8 cellular contexts compared by ENCODE assay signal in genomic region chr6:33112148-33112547, GRCh38. TPM values are rescaled to one million over a fixed set of nuclear protein-coding genes. Genes with fewer than 3 reads are reported as not detected.
DNase-seq lines count a peak whose midpoint lies in the region; ATAC-seq, FAIRE-seq and TF ChIP-seq lines count a peak whose summit lies in the region.

No MANE protein-coding gene starts in this region.

- intact Hi-C loops in mucosa of descending colon (cut with DNase I, micrococcal nuclease): loop anchor here in 1 of 2 donors (10.0 kb wide), 1 partner anchor 133 kb away; no protein-coding TSS in a partner anchor

- no peak for TF ChIP-seq CTCF in AG04449 (IDR thresholded peaks at IDR 0.05; ENCODE audit: insufficient read depth, low read length, missing control alignments)
- no peak for TF ChIP-seq CTCF in choroid plexus epithelial cell (conservative IDR thresholded peaks at IDR 0.05; ENCODE audit: low read depth, low read length)
- TF ChIP-seq CTCF in mucosa of descending colon (IDR thresholded peaks at IDR 0.05): no peak

- peak; percentile 96 for FAIRE-seq in GM12892 (lab: Jason Lieb, UNC)

- TF ChIP-seq POLR2A in GM12892 (IDR thresholded peaks at IDR 0.05; ENCODE audit: low read depth, low read length): no peak

- H3K36me3 ChIP-seq in mucosa of descending colon (ENCODE audit: low read depth): no peaks in the 10 kb centered on the region

- H3K4me3 ChIP-seq in AG04449 (ENCODE audit: low read depth, low read length): no peak overlapping the region
- no peak overlapping the region for H3K4me3 ChIP-seq in choroid plexus epithelial cell (ENCODE audit: low read depth, low read length)
- H3K4me3 ChIP-seq in mucosa of descending colon: no peak overlapping the region

- DNase-seq in AG04449 (ENCODE audit: low read depth, low spot score): peak; percentile 9
- DNase-seq in GM12892 (ENCODE audit: insufficient read length): peak; percentile 44
- DNase-seq in NCI-H2227 (lab: John Stamatoyannopoulos, UW; ENCODE audit: unreplicated experiment): peak; percentile 40
- peak; percentile 75 for DNase-seq in choroid plexus epithelial cell (ENCODE audit: low read depth)
- DNase-seq in mucosa of descending colon: peak in 1 of 3 donors; percentile 59
- no peak for DNase-seq in stimulated activated CD4-positive, alpha-beta T cell treated with anti-CD3 and anti-CD28 coated beads, Interleukin-2, amount 100 ng/mL, for 48 hours

- no peaks in the 10 kb centered on the region for H3K9me3 ChIP-seq in mucosa of descending colon

- H3K4me1 ChIP-seq in mucosa of descending colon (ENCODE audit: low read depth): no peaks in the 10 kb centered on the region

- ATAC-seq in HG02763 (IDR thresholded peaks at IDR 0.05; ENCODE audit: unreplicated experiment): peak; percentile 67
- peak; percentile 89 for ATAC-seq in mucosa of descending colon
- no peak for ATAC-seq in HG02588 (IDR thresholded peaks at IDR 0.05; ENCODE audit: unreplicated experiment)

- POLR2A ChIA-PET in AG04449 (lab: Yijun Ruan, JAX): no interaction called here

- CTCF ChIA-PET in AG04449 (lab: Yijun Ruan, JAX): interaction anchor here (0.7 to 1.5 kb wide), 4 partner anchors 9 to 136 kb away, joined by 3 to 7 read pairs (median 6); no protein-coding TSS in a partner anchor

RNA-seq across cellular contexts. Expression of gene HLA-DPB1, which starts 36.4 kb away (rescaled TPM):
- 455 TPM for polyA plus RNA-seq in GM12892 (2012; ENCODE audit: missing spikeins)
- total RNA-seq in mucosa of descending colon: 10 to 100 TPM; 31.2 to 55.0 (median 51.2) TPM

RNA-seq across cellular contexts. Expression of gene HLA-DPA1, which starts 38.7 kb away (rescaled TPM):
- 1,233 TPM for polyA plus RNA-seq in GM12892 (2012; ENCODE audit: missing spikeins)
- 10 to 100 TPM; 46.6 to 62.0 (median 49.9) TPM for total RNA-seq in mucosa of descending colon

Comparison
In these comparisons a context has a peak if more than half of its experiments do, and no peak if none do; other contexts are left out.
1. DNase-seq: peak in AG04449 (single experiment), GM12892 (single experiment), NCI-H2227 (single experiment) and choroid plexus epithelial cell (single experiment); none in stimulated activated CD4-positive, alpha-beta T cell treated with anti-CD3 and anti-CD28 coated beads, Interleukin-2, amount 100 ng/mL, for 48 hours (0 of 2).